ENCODE assay signal across 1 cellular context in genomic region chr22:20090730-20091240, GRCh38.
TF ChIP-seq lines count a peak whose summit lies in the region.

No MANE protein-coding gene starts in this region.

TF ChIP-seq in SK-N-SH, 30 proteins besides CTCF, POLR2A, EP300 and RAD21 (continued from another document):
- TF ChIP-seq ZBTB33 (IDR thresholded peaks at IDR 0.05; ENCODE audit: borderline replicate concordance, low read depth): no peak
- TF ChIP-seq MEF2A (IDR thresholded peaks at IDR 0.05; ENCODE audit: borderline replicate concordance, low read depth): no peak
- no peak for TF ChIP-seq TEAD4 (IDR thresholded peaks at IDR 0.05; ENCODE audit: borderline replicate concordance, insufficient read depth)
- no peak for TF ChIP-seq PBX3 (IDR thresholded peaks at IDR 0.05)
- no peak for TF ChIP-seq ELF1 (IDR thresholded peaks at IDR 0.05)
- TF ChIP-seq NFIC (IDR thresholded peaks at IDR 0.05; ENCODE audit: borderline replicate concordance): no peak
- no peak for TF ChIP-seq RFX5 (IDR thresholded peaks at IDR 0.05; ENCODE audit: low read length)
- no peak for TF ChIP-seq USF2 (IDR thresholded peaks at IDR 0.05; ENCODE audit: borderline replicate concordance, low read depth, low read length)
- no peak for TF ChIP-seq YY1 (IDR thresholded peaks at IDR 0.05; ENCODE audit: low read depth)
- no peak for TF ChIP-seq NRF1 (IDR thresholded peaks at IDR 0.05; ENCODE audit: low read depth, low read length)
- no peak for TF ChIP-seq SMC3 (IDR thresholded peaks at IDR 0.05; ENCODE audit: low read depth, low read length)
